8 cellular contexts compared by ENCODE assay signal in genomic region chr15:31263751-31264533, GRCh38.
A peak's percentile ranks its signal among the peaks of the same experiment; 100 is the strongest.
DNase-seq lines count a peak whose midpoint lies in the region; ATAC-seq and TF ChIP-seq lines count a peak whose summit lies in the region.

No MANE protein-coding gene starts in this region.

- DNase-seq in GM12865 (ENCODE audit: low read depth) = peak; percentile 91
- peak; percentile 89 for DNase-seq in KBM-7
- DNase-seq in activated naive CD8-positive, alpha-beta T cell treated with anti-CD3 and anti-CD28 coated beads, Interleukin-2, amount 50 U/mL, for 16 hours (ENCODE audit: low read depth, low spot score) = peak; percentile 22
- peak; percentile 89 for DNase-seq in left lobe of liver (ENCODE audit: low spot score)
- peak; percentile 25 to 56 (median 51) for DNase-seq in stimulated activated CD4-positive, alpha-beta T cell treated with anti-CD3 and anti-CD28 coated beads, TNF-alpha, amount 100 ng/mL, for 1 hour (ENCODE audit: low read depth in 3 of 3, low spot score in 1 of 3)
- no peak for DNase-seq in iPS-NIHi11 (ENCODE audit: low spot score)
- no peak for DNase-seq in NCI-H226

- H3K36me3 Mint-ChIP-seq in T-helper 1 cell treated with Interleukin-12 subunit alpha and Interleukin-12 subunit beta and Interleukin-4 antibody, amounts not matched to agents 30 μg/mL and 1 μg/mL, for 36 hours (ENCODE audit: low read depth) = peaks cover 2% of the 10 kb centered on the region

- H3K4me3 ChIP-seq in GM12865 (ENCODE audit: low read depth, low read length) = peak overlapping the region; percentile 30

- H3K27me3 Mint-ChIP-seq in T-helper 1 cell treated with Interleukin-12 subunit alpha and Interleukin-12 subunit beta and Interleukin-4 antibody, amounts not matched to agents 30 μg/mL and 1 μg/mL, for 36 hours (ENCODE audit: low read depth) = no peaks in the 10 kb centered on the region

- TF ChIP-seq CTCF in GM12865 (IDR thresholded peaks at IDR 0.05; ENCODE audit: insufficient read depth, low read depth, low read length, missing control alignments) = no peak

- peak overlapping the region; percentile 67 for H3K4me3 Mint-ChIP-seq in T-helper 1 cell treated with Interleukin-12 subunit alpha and Interleukin-12 subunit beta and Interleukin-4 antibody, amounts not matched to agents 30 μg/mL and 1 μg/mL, for 36 hours

- peaks cover 77% of the 10 kb centered on the region for H3K4me1 Mint-ChIP-seq in T-helper 1 cell treated with Interleukin-12 subunit alpha and Interleukin-12 subunit beta and Interleukin-4 antibody, amounts not matched to agents 30 μg/mL and 1 μg/mL, for 36 hours (ENCODE audit: low read depth)

- H3K9me3 Mint-ChIP-seq in T-helper 1 cell treated with Interleukin-12 subunit alpha and Interleukin-12 subunit beta and Interleukin-4 antibody, amounts not matched to agents 30 μg/mL and 1 μg/mL, for 36 hours = no peaks in the 10 kb centered on the region

- ATAC-seq in left lobe of liver = peak; percentile 59

- in situ Hi-C loops in KBM-7 (cut with MboI; ENCODE audit: low pct_unique_long_range_greater_than_20kb, low sequenced_read_pairs) = no loop called here

- peak overlapping the region; percentile 95 for H3K27ac Mint-ChIP-seq in T-helper 1 cell treated with Interleukin-12 subunit alpha and Interleukin-12 subunit beta and Interleukin-4 antibody, amounts not matched to agents 30 μg/mL and 1 μg/mL, for 36 hours

Comparison
In these comparisons a context has a peak if more than half of its experiments do, and no peak if none do; other contexts are left out.
1. DNase-seq: peak in GM12865 (single experiment), KBM-7 (single experiment), activated naive CD8-positive, alpha-beta T cell treated with anti-CD3 and anti-CD28 coated beads, Interleukin-2, amount 50 U/mL, for 16 hours (single experiment), left lobe of liver (single experiment) and stimulated activated CD4-positive, alpha-beta T cell treated with anti-CD3 and anti-CD28 coated beads, TNF-alpha, amount 100 ng/mL, for 1 hour (3 of 3); none in iPS-NIHi11 (single experiment) and NCI-H226 (single experiment).